Comparison of ENCODE assay signal across 16 cellular contexts in genomic region chr10:18195060-18195799, GRCh38. TPM values are rescaled to one million over a fixed set of nuclear protein-coding genes. Genes with fewer than 3 reads are reported as not detected.
DNase-seq lines count a peak whose midpoint lies in the region; ATAC-seq and TF ChIP-seq lines count a peak whose summit lies in the region.
"Had no signal": no experiment of that assay in that cellular context is flagged by ENCODE, and none has a peak within 500 bp of the region (broad histone marks: within the 10 kb centered on the region; RNA-seq: fewer than 3 reads in every experiment).

No MANE protein-coding gene starts in this region.

- intact Hi-C loops in left ventricle myocardium superior (cut with micrococcal nuclease) (no loop called here), testis (cut with DNase I; ENCODE audit: low total_unique reads) (no loop called here)

- TF ChIP-seq CTCF in astrocyte of the spinal cord (IDR thresholded peaks at IDR 0.05; ENCODE audit: low read depth, low read length) (no peak), testis (IDR thresholded peaks at IDR 0.05) (no peak)

- no peak for ATAC-seq in left ventricle myocardium superior
- ATAC-seq: pancreas had no signal

- H3K4me1 ChIP-seq in testis, result peaks cover 11% of the 10 kb centered on the region
- H3K4me1 ChIP-seq: thyroid gland had no signal

- H3K4me3 ChIP-seq in astrocyte of the spinal cord (ENCODE audit: low read depth, low read length) (no peak overlapping the region), testis (no peak overlapping the region)
- H3K4me3 ChIP-seq: pancreas, smooth muscle cell, thyroid gland had no signal

- TF ChIP-seq POLR2A in testis (IDR thresholded peaks at IDR 0.05), result no peak

- H3K36me3 ChIP-seq in testis (ENCODE audit: low read depth, missing control alignments), result no peaks in the 10 kb centered on the region
- H3K36me3 ChIP-seq: pancreas, thyroid gland had no signal

- H3K27me3 ChIP-seq in testis, result no peaks in the 10 kb centered on the region
- H3K27me3 ChIP-seq: pancreas, thyroid gland had no signal

- 59 to 60% methylated on average over 7 to 10 of the region's 10 CpGs for WGBS in testis, 2 donors

- DNase-seq in H4 (ENCODE audit: low spot score) (peak; percentile 16), astrocyte of the spinal cord (ENCODE audit: low read depth, low spot score) (peak; percentile 20), left ventricle myocardium superior (peak; percentile 33), testis (peak; percentile 20), globus pallidus (ENCODE audit: low spot score) (no peak), NCI-H82 (lab: John Stamatoyannopoulos, UW) (no peak)
- no peak for DNase-seq in activated T-cell treated with anti-CD3 and anti-CD28 coated beads, Interleukin-2, amount 50 U/mL, for 1 hour
- DNase-seq: activated CD8-positive, alpha-beta memory T cell treated with anti-CD3 and anti-CD28 coated beads for 24 hours; activated naive CD8-positive, alpha-beta T cell treated with anti-CD3 and anti-CD28 coated beads, Interleukin-2, amount 10 ng/mL, durations not matched to agents 7 days and 5 days; central memory CD4-positive, alpha-beta T cell; NCI-H187; pancreas; thyroid gland had no signal

- in situ Hi-C loops in astrocyte of the spinal cord (cut with HindIII; ENCODE audit: low sequenced_read_pairs), result no loop called here

- peak overlapping the region in 1 of 2 donors; percentile 4 for H3K27ac ChIP-seq in testis
- H3K27ac ChIP-seq: C4-2B, pancreas, thyroid gland had no signal

- H3K9me3 ChIP-seq in testis, result no peaks in the 10 kb centered on the region
- H3K9me3 ChIP-seq: pancreas, thyroid gland had no signal

RNA-seq across cellular contexts. Expression of gene CACNB2, which starts 55.0 kb away (rescaled TPM):
- total RNA-seq in H4 (2014; rRNA removed; shearing (Covaris generic)), result 0.62 and 1.2 TPM in 2 replicates
- total RNA-seq in left ventricle myocardium superior (55.9 TPM), testis (1 to 10 TPM; 1.4 to 4.8 TPM)
- 1.3 TPM for polyA plus RNA-seq in testis (ENCODE audit: insufficient read depth, low read depth, low replicate concordance)
- total RNA-seq: activated naive CD8-positive, alpha-beta T cell treated with anti-CD3 and anti-CD28 coated beads, Interleukin-2, amount 10 ng/mL, durations not matched to agents 7 days and 5 days; myocyte had no signal

Comparison
In these comparisons a context has a peak if more than half of its experiments do, and no peak if none do; other contexts are left out.
1. DNase-seq: peak in H4 (single experiment), astrocyte of the spinal cord (single experiment), left ventricle myocardium superior (single experiment) and testis (single experiment); none in globus pallidus (single experiment), NCI-H82 (single experiment) and activated T-cell treated with anti-CD3 and anti-CD28 coated beads, Interleukin-2, amount 50 U/mL, for 1 hour (single experiment).